In the genomic region with DNA sequence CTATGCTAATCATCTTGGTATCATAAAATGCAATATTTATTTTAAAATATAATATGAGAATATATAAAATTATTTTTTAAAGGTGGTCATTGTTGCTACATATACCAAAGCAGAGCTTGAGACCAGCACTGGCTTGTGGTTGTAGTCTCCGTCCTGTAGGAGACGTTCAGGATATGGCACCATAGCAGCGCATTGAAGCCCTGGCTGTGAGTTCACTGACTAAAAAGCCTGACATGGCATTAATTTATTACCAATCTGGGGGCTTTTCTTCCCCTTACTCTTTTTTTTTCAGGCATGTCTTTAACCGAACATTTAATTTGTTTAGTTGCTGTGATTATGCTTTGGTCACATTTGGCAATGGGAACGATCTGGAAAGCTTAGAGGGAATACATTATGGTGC, we compare ENCODE assay signal across 30 cellular contexts.
DNase-seq lines count a peak whose midpoint lies in the region; ATAC-seq and TF ChIP-seq lines count a peak whose summit lies in the region.
"Had no signal": no experiment of that assay in that cellular context is flagged by ENCODE, and none has a peak within 500 bp of the region (broad histone marks: within the 10 kb centered on the region; RNA-seq: fewer than 3 reads in every experiment).

No MANE protein-coding gene starts in this region.

- H2AFZ ChIP-seq in neuron (ENCODE audit: low read depth, low read length), result peak overlapping the region; percentile 8

- no peaks in the 10 kb centered on the region for H3K27me3 ChIP-seq in SJCRH30
- no peaks in the 10 kb centered on the region for H3K27me3 ChIP-seq in neuron (ENCODE audit: insufficient read depth, low read length)
- H3K27me3 ChIP-seq: BLaER1, dorsolateral prefrontal cortex, Peyer's patch, upper lobe of right lung had no signal

- H3K36me3 ChIP-seq in SJCRH30 (no peaks in the 10 kb centered on the region), neuron (ENCODE audit: insufficient read depth, low read length) (no peaks in the 10 kb centered on the region)
- H3K36me3 ChIP-seq: BLaER1, Peyer's patch, upper lobe of right lung had no signal

- ATAC-seq in HG02763 (IDR thresholded peaks at IDR 0.05; ENCODE audit: unreplicated experiment) (no peak), GM19395 (IDR thresholded peaks at IDR 0.05; ENCODE audit: unreplicated experiment) (no peak)
- ATAC-seq: HCT116; stimulated activated memory B cell treated with anti-CD40 and anti-IgM and Interleukin-4, amounts not matched to agents 10 μg/mL and 1 μg/mL and 100 μg/mL, for 72 hours; upper lobe of right lung had no signal

- H3K27ac ChIP-seq in SJCRH30, result peak overlapping the region; percentile 75
- H3K27ac ChIP-seq: BLaER1, Peyer's patch, upper lobe of right lung had no signal

- DNase-seq in G401 (ENCODE audit: low spot score) (peak; percentile 64), SJCRH30 (peak; percentile 71 to 77), choroid plexus epithelial cell (ENCODE audit: low read depth) (peak; percentile 49), NCI-H2171 treated with DMSO at 0.1 percent for 48 hours (lab: John Stamatoyannopoulos, UW) (no peak), NCI-H345 (lab: John Stamatoyannopoulos, UW) (no peak)
- DNase-seq: activated CD4-positive, alpha-beta T cell treated with anti-CD3 and anti-CD28 coated beads, Interleukin-2, amount 10 ng/mL, durations not matched to agents 7 days and 5 days; activated naive CD4-positive, alpha-beta T cell treated with anti-CD3 and anti-CD28 coated beads for 36 hours; activated T-cell treated with anti-CD3 and anti-CD28 coated beads, Interleukin-2, amount 50 U/mL, for 48 hours; amygdala; central memory CD4-positive, alpha-beta T cell; COR-L47; DMS79 treated with DMSO at 0.1 percent for 48 hours; head of caudate nucleus; MM.1S; NCI-H1417 treated with DMSO at 0.1 percent for 48 hours; NCI-H510A treated with DMSO at 0.1 percent for 48 hours; nucleus accumbens; Peyer's patch; small intestine; stimulated activated CD4-positive, alpha-beta T cell treated with anti-CD3 and anti-CD28 coated beads, Interleukin-2, amount 100 ng/mL, for 48 hours; T-helper 2 cell; upper lobe of right lung had no signal

- H3K9me3 ChIP-seq in SJCRH30 (replicated peaks), result no peaks in the 10 kb centered on the region
- no peaks in the 10 kb centered on the region for H3K9me3 ChIP-seq in neuron (ENCODE audit: low read length)
- H3K9me3 ChIP-seq: BLaER1, Peyer's patch, upper lobe of right lung had no signal

- H3K4me3 ChIP-seq in SJCRH30, result peak overlapping the region; percentile 46
- H3K4me3 ChIP-seq in choroid plexus epithelial cell (ENCODE audit: low read depth, low read length), result no peak overlapping the region
- peak overlapping the region; percentile 28 for H3K4me3 ChIP-seq in neuron (ENCODE audit: low read length)
- H3K4me3 ChIP-seq: BLaER1, dorsolateral prefrontal cortex, lung, Peyer's patch, upper lobe of right lung had no signal

- in situ Hi-C loops in G401 (cut with HindIII; ENCODE audit: low sequenced_read_pairs), result no loop called here

- peaks cover 19% of the 10 kb centered on the region for H3K4me1 ChIP-seq in SJCRH30
- H3K4me1 ChIP-seq in neuron (ENCODE audit: insufficient read depth, low read length), result peaks cover 27% of the 10 kb centered on the region
- H3K4me1 ChIP-seq: BLaER1, Peyer's patch, upper lobe of right lung had no signal

- TF ChIP-seq CTCF in choroid plexus epithelial cell (conservative IDR thresholded peaks at IDR 0.05; ENCODE audit: low read depth, low read length), result no peak

Comparison
In these comparisons a context has a peak if more than half of its experiments do, and no peak if none do; other contexts are left out.
1. DNase-seq: peak in G401 (single experiment), SJCRH30 (2 of 2) and choroid plexus epithelial cell (single experiment); none in NCI-H2171 treated with DMSO at 0.1 percent for 48 hours (single experiment) and NCI-H345 (single experiment).